33 cellular contexts compared by ENCODE assay signal in the genomic region with DNA sequence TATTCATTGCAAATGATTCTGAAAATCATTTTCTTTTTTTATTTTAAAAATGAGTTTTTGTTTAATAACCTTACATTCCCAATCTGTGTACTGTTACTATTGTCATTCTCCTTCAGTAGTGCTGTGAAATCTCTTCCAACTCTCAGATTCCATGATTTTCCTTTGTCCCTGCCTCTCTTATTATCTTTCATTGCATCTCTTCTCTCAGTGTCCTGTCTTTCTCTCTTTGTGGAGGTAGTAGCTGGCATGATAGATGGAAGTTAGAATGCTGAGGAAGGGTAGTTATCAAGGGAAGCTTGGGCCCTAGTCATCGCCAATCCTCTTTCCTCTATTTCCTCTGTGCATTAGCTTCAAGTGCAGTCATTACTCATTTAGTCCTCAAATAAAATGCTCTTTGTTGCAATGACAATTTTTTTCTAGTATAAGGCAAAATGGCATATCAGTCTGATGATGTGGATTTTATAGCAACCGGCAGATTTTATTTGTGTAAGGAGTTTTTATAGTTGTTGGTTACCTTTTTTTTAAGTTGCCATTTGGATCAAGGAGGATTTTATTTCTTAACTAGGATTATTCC.
"Had no signal": no experiment of that assay in that cellular context is flagged by ENCODE, and none has a peak within 500 bp of the region (broad histone marks: within the 10 kb centered on the region; RNA-seq: fewer than 3 reads in every experiment).

No MANE protein-coding gene starts in this region.

- H3K27me3 ChIP-seq: adrenal gland, ascending aorta, dorsolateral prefrontal cortex had no signal

- H3K9me3 Mint-ChIP-seq: activated CD4-positive, alpha-beta memory T cell treated with anti-CD3 and anti-CD28 coated beads for 36 hours; activated CD4-positive, alpha-beta T cell treated with anti-CD3 and anti-CD28 coated beads, Interleukin-2, amount 10 ng/mL, durations not matched to agents 24 days and 14 days; activated naive CD4-positive, alpha-beta T cell treated with anti-CD3 and anti-CD28 coated beads for 36 hours; activated naive CD4-positive, alpha-beta T cell treated with anti-CD3 and anti-CD28 coated beads, Interleukin-2, amount 50 U/mL, for 24 hours; activated naive CD8-positive, alpha-beta T cell treated with anti-CD3 and anti-CD28 coated beads for 36 hours; activated naive CD8-positive, alpha-beta T cell treated with anti-CD3 and anti-CD28 coated beads, Interleukin-2, amount 50 U/mL, for 24 hours; activated T-helper 1 cell treated with anti-CD3 and anti-CD28 coated beads, Interleukin-12 subunit alpha, Interleukin-12 subunit beta, Interleukin-2, Interleukin-4 antibody, amounts not matched to agents 30 ng/mL and 10 ng/mL and 1 ng/mL, durations not matched to agents 14 hours and 24 hours and 36 hours; activated T-helper 2 cell treated with anti-CD3 and anti-CD28 coated beads, Interferon-gamma antibody, Interleukin-2, Interleukin-4, amounts not matched to agents 10 μg/mL and 5 μg/mL and 100 μg/mL, durations not matched to agents 14 hours and 24 hours and 36 hours; brain; central memory CD8-positive, alpha-beta T cell; endodermal cell; T-cell; T-helper 1 cell treated with Interleukin-12 subunit alpha and Interleukin-12 subunit beta and Interleukin-4 antibody, amounts not matched to agents 30 μg/mL and 1 μg/mL, for 36 hours; T-helper 2 cell treated with Interferon-gamma antibody and Interleukin-4, amounts not matched to agents 5 μg/mL and 100 μg/mL, for 36 hours had no signal

- H3K27ac Mint-ChIP-seq: activated CD4-positive, alpha-beta memory T cell treated with anti-CD3 and anti-CD28 coated beads for 36 hours; activated CD4-positive, alpha-beta T cell treated with anti-CD3 and anti-CD28 coated beads for 36 hours; activated CD4-positive, alpha-beta T cell treated with anti-CD3 and anti-CD28 coated beads, Interleukin-2, amount 10 ng/mL, durations not matched to agents 24 days and 14 days; activated CD8-positive, alpha-beta memory T cell treated with anti-CD3 and anti-CD28 coated beads, Interleukin-2, amount 10 ng/mL, durations not matched to agents 7 days and 5 days; activated CD8-positive, alpha-beta T cell treated with anti-CD3 and anti-CD28 coated beads, Interleukin-2, amount 10 ng/mL, durations not matched to agents 7 days and 5 days; activated naive CD4-positive, alpha-beta T cell treated with anti-CD3 and anti-CD28 coated beads for 36 hours; activated naive CD8-positive, alpha-beta T cell treated with anti-CD3 and anti-CD28 coated beads for 36 hours; activated naive CD8-positive, alpha-beta T cell treated with anti-CD3 and anti-CD28 coated beads, Interleukin-2, amount 50 U/mL, for 24 hours; activated T-helper 1 cell treated with anti-CD3 and anti-CD28 coated beads, Interleukin-12 subunit alpha, Interleukin-12 subunit beta, Interleukin-2, Interleukin-4 antibody, amounts not matched to agents 30 ng/mL and 10 ng/mL and 1 ng/mL, durations not matched to agents 14 hours and 24 hours and 36 hours; activated T-helper 2 cell treated with anti-CD3 and anti-CD28 coated beads, Interferon-gamma antibody, Interleukin-2, Interleukin-4, amounts not matched to agents 10 μg/mL and 5 μg/mL and 100 μg/mL, durations not matched to agents 14 hours and 24 hours and 36 hours; brain; dendritic cell treated with granulocyte-macrophage colony-stimulating factor and Interleukin-4, amounts not matched to agents 40 ng/mL and 50 ng/mL, for 4 days; endodermal cell; T-cell; T-helper 1 cell treated with Interleukin-12 subunit alpha and Interleukin-12 subunit beta and Interleukin-4 antibody, amounts not matched to agents 30 μg/mL and 1 μg/mL, for 36 hours; T-helper 2 cell treated with Interferon-gamma antibody and Interleukin-4, amounts not matched to agents 5 μg/mL and 100 μg/mL, for 36 hours had no signal

- H3K9me3 ChIP-seq: adrenal gland, ascending aorta had no signal

- H3K27me3 Mint-ChIP-seq: activated CD4-positive, alpha-beta memory T cell treated with anti-CD3 and anti-CD28 coated beads for 36 hours; activated CD4-positive, alpha-beta T cell treated with anti-CD3 and anti-CD28 coated beads for 36 hours; activated CD8-positive, alpha-beta memory T cell treated with anti-CD3 and anti-CD28 coated beads, Interleukin-2, amount 10 ng/mL, durations not matched to agents 7 days and 5 days; activated naive CD4-positive, alpha-beta T cell treated with anti-CD3 and anti-CD28 coated beads, Interleukin-2, amount 50 U/mL, for 24 hours; activated naive CD8-positive, alpha-beta T cell treated with anti-CD3 and anti-CD28 coated beads for 36 hours; activated naive CD8-positive, alpha-beta T cell treated with anti-CD3 and anti-CD28 coated beads, Interleukin-2, amount 50 U/mL, for 24 hours; brain; central memory CD8-positive, alpha-beta T cell; dendritic cell treated with granulocyte-macrophage colony-stimulating factor and Interleukin-4, amounts not matched to agents 40 ng/mL and 50 ng/mL, for 4 days; T-cell had no signal

- DNase-seq: activated CD4-positive, alpha-beta memory T cell treated with anti-CD3 and anti-CD28 coated beads for 36 hours; activated CD4-positive, alpha-beta T cell treated with anti-CD3 and anti-CD28 coated beads for 36 hours; activated CD4-positive, alpha-beta T cell treated with anti-CD3 and anti-CD28 coated beads, Interleukin-2, amount 10 ng/mL, durations not matched to agents 24 days and 14 days; activated CD4-positive, CD25-positive, alpha-beta regulatory T cell; activated CD4-positive, CD25-positive, alpha-beta regulatory T cell treated with anti-CD3 and anti-CD28 coated beads, Interleukin-2, amount 50 U/mL, for 72 hours; activated CD8-positive, alpha-beta memory T cell treated with anti-CD3 and anti-CD28 coated beads, Interleukin-2, amount 10 ng/mL, durations not matched to agents 7 days and 5 days; activated CD8-positive, alpha-beta memory T cell treated with anti-CD3 and anti-CD28 coated beads, Interleukin-2, amount 50 U/mL, for 4 hours; activated CD8-positive, alpha-beta T cell treated with anti-CD3 and anti-CD28 coated beads, Interleukin-2, amount 10 ng/mL, durations not matched to agents 7 days and 5 days; activated effector memory CD4-positive, alpha-beta T cell treated with anti-CD3 and anti-CD28 coated beads, Interleukin-2, amount 50 U/mL, for 16 hours; activated naive CD4-positive, alpha-beta T cell treated with anti-CD3 and anti-CD28 coated beads for 36 hours; activated naive CD8-positive, alpha-beta T cell treated with anti-CD3 and anti-CD28 coated beads for 36 hours; activated naive CD8-positive, alpha-beta T cell treated with anti-CD3 and anti-CD28 coated beads, Interleukin-2, amount 50 U/mL, for 24 hours; activated T-cell treated with anti-CD3 and anti-CD28 coated beads, Interleukin-2, amount 50 U/mL, for 1 hour; activated T-cell treated with anti-CD3 and anti-CD28 coated beads, Interleukin-2, amount 50 U/mL, for 48 hours; adrenal gland; dorsolateral prefrontal cortex; effector memory CD4-positive, alpha-beta T cell; endodermal cell; foreskin fibroblast; head of caudate nucleus; T-cell; T1000; WERI-Rb-1 had no signal

- ATAC-seq: activated CD4-positive, alpha-beta T cell treated with anti-CD3 and anti-CD28 coated beads for 36 hours; activated CD8-positive, alpha-beta memory T cell treated with anti-CD3 and anti-CD28 coated beads, Interleukin-2, amount 10 ng/mL, durations not matched to agents 7 days and 5 days; activated CD8-positive, alpha-beta T cell treated with anti-CD3 and anti-CD28 coated beads, Interleukin-2, amount 10 ng/mL, durations not matched to agents 7 days and 5 days; activated naive CD8-positive, alpha-beta T cell treated with anti-CD3 and anti-CD28 coated beads, Interleukin-2, amount 50 U/mL, for 24 hours; T-cell had no signal

- H3K4me1 ChIP-seq: adrenal gland, ascending aorta had no signal

- H3K36me3 Mint-ChIP-seq: activated CD4-positive, alpha-beta memory T cell treated with anti-CD3 and anti-CD28 coated beads for 36 hours; activated naive CD8-positive, alpha-beta T cell treated with anti-CD3 and anti-CD28 coated beads for 36 hours; brain had no signal

- H3K36me3 ChIP-seq: adrenal gland, ascending aorta, WERI-Rb-1 had no signal

- H3K4me3 Mint-ChIP-seq: activated CD4-positive, alpha-beta memory T cell treated with anti-CD3 and anti-CD28 coated beads for 36 hours; activated CD4-positive, alpha-beta T cell treated with anti-CD3 and anti-CD28 coated beads for 36 hours; activated CD4-positive, alpha-beta T cell treated with anti-CD3 and anti-CD28 coated beads, Interleukin-2, amount 10 ng/mL, durations not matched to agents 24 days and 14 days; activated CD8-positive, alpha-beta memory T cell treated with anti-CD3 and anti-CD28 coated beads, Interleukin-2, amount 10 ng/mL, durations not matched to agents 7 days and 5 days; activated CD8-positive, alpha-beta T cell treated with anti-CD3 and anti-CD28 coated beads, Interleukin-2, amount 10 ng/mL, durations not matched to agents 7 days and 5 days; activated naive CD4-positive, alpha-beta T cell treated with anti-CD3 and anti-CD28 coated beads for 36 hours; activated naive CD4-positive, alpha-beta T cell treated with anti-CD3 and anti-CD28 coated beads, Interleukin-2, amount 50 U/mL, for 24 hours; activated naive CD8-positive, alpha-beta T cell treated with anti-CD3 and anti-CD28 coated beads for 36 hours; activated naive CD8-positive, alpha-beta T cell treated with anti-CD3 and anti-CD28 coated beads, Interleukin-2, amount 50 U/mL, for 24 hours; activated T-helper 1 cell treated with anti-CD3 and anti-CD28 coated beads, Interleukin-12 subunit alpha, Interleukin-12 subunit beta, Interleukin-2, Interleukin-4 antibody, amounts not matched to agents 30 ng/mL and 10 ng/mL and 1 ng/mL, durations not matched to agents 14 hours and 24 hours and 36 hours; brain; central memory CD8-positive, alpha-beta T cell; dendritic cell treated with granulocyte-macrophage colony-stimulating factor and Interleukin-4, amounts not matched to agents 40 ng/mL and 50 ng/mL, for 4 days; endodermal cell; T-cell; T-helper 1 cell treated with Interleukin-12 subunit alpha and Interleukin-12 subunit beta and Interleukin-4 antibody, amounts not matched to agents 30 μg/mL and 1 μg/mL, for 36 hours; T-helper 2 cell treated with Interferon-gamma antibody and Interleukin-4, amounts not matched to agents 5 μg/mL and 100 μg/mL, for 36 hours had no signal

- H3K4me3 ChIP-seq: adrenal gland, ascending aorta, coronary artery, dorsolateral prefrontal cortex had no signal

- H3K27ac ChIP-seq: adrenal gland, ascending aorta, coronary artery, dorsolateral prefrontal cortex, WERI-Rb-1 had no signal
